ENCODE assay signal across 1 cellular context in the genomic region with DNA sequence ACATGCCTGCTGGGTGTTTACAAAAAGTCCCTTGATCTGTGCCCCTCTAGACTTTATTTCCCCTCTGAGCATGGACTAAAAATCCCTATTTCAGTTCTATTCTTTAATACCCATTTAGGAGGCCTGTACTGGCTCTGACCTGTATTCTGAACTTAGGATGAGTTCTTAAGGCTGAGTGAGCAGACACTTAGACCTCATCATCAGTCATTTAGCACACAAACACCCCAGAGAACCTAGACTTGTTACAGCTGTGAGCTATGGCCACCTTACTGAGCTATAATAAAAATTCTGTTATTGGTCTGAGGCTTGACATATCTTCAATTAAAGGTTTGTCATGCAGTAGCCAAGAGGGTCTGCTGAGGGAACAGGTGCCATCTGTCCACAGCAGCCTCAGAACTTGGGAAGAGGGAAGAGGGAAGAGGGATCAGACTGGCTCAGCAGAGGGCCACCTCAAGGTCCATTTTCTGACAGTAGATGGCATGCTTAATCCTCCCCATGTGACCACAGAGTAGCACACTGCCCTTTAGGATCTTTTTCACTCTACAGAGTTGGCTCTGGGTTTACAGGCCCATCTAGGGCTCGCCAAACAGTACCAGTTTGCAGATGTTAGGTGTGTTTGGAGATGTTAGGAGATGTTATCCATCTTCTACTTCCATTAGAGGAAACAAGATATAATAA.
TF ChIP-seq lines count a peak whose summit lies in the region.

No MANE protein-coding gene starts in this region.

TF ChIP-seq in K562, 482 proteins besides CTCF, POLR2A, EP300 and RAD21 (continued from another document):
- TF ChIP-seq CEBPZ (IDR thresholded peaks at IDR 0.05; ENCODE audit: borderline replicate concordance, low read depth, low read length) (no peak), ZNF586 (CRISPR knock-in tag; conservative IDR thresholded peaks at IDR 0.05) (no peak), FOSL1 (tag; conservative IDR thresholded peaks at IDR 0.05) (no peak), PCBP1 (IDR thresholded peaks at IDR 0.05; ENCODE audit: low read depth, low read length, poor library complexity, severe bottlenecking) (no peak), ELF1 (tag; IDR thresholded peaks at IDR 0.05) (no peak), RFX5 (IDR thresholded peaks at IDR 0.05; ENCODE audit: low read depth, low read length) (no peak), ZC3H4 (CRISPR knock-in tag; IDR thresholded peaks at IDR 0.05; ENCODE audit: borderline replicate concordance) (no peak), HMG20B (CRISPR knock-in tag; IDR thresholded peaks at IDR 0.05) (no peak), BCL6 (CRISPR knock-in tag; IDR thresholded peaks at IDR 0.05) (no peak), XRCC5 (IDR thresholded peaks at IDR 0.05; ENCODE audit: low read depth, low read length) (no peak), ZNF584 (CRISPR knock-in tag; IDR thresholded peaks at IDR 0.05; ENCODE audit: low read depth) (no peak)
- TF ChIP-seq, protein P1, sequence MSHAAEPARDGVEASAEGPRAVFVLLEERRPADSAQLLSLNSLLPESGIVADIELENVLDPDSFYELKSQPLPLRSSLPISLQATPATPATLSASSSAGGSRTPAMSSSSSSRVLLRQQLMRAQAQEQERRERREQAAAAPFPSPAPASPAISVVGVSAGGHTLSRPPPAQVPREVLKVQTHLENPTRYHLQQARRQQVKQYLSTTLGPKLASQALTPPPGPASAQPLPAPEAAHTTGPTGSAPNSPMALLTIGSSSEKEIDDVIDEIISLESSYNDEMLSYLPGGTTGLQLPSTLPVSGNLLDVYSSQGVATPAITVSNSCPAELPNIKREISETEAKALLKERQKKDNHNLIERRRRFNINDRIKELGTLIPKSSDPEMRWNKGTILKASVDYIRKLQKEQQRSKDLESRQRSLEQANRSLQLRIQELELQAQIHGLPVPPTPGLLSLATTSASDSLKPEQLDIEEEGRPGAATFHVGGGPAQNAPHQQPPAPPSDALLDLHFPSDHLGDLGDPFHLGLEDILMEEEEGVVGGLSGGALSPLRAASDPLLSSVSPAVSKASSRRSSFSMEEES (CRISPR knock-in tag; IDR thresholded peaks at IDR 0.05), result no peak
- TF ChIP-seq, protein P2, sequence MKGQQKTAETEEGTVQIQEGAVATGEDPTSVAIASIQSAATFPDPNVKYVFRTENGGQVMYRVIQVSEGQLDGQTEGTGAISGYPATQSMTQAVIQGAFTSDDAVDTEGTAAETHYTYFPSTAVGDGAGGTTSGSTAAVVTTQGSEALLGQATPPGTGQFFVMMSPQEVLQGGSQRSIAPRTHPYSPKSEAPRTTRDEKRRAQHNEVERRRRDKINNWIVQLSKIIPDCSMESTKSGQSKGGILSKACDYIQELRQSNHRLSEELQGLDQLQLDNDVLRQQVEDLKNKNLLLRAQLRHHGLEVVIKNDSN (CRISPR knock-in tag; IDR thresholded peaks at IDR 0.05), result no peak
- TF ChIP-seq, protein P3, sequence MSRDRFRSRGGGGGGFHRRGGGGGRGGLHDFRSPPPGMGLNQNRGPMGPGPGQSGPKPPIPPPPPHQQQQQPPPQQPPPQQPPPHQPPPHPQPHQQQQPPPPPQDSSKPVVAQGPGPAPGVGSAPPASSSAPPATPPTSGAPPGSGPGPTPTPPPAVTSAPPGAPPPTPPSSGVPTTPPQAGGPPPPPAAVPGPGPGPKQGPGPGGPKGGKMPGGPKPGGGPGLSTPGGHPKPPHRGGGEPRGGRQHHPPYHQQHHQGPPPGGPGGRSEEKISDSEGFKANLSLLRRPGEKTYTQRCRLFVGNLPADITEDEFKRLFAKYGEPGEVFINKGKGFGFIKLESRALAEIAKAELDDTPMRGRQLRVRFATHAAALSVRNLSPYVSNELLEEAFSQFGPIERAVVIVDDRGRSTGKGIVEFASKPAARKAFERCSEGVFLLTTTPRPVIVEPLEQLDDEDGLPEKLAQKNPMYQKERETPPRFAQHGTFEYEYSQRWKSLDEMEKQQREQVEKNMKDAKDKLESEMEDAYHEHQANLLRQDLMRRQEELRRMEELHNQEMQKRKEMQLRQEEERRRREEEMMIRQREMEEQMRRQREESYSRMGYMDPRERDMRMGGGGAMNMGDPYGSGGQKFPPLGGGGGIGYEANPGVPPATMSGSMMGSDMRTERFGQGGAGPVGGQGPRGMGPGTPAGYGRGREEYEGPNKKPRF (IDR thresholded peaks at IDR 0.05; ENCODE audit: low read depth, low read length), result no peak
- TF ChIP-seq, protein P4, sequence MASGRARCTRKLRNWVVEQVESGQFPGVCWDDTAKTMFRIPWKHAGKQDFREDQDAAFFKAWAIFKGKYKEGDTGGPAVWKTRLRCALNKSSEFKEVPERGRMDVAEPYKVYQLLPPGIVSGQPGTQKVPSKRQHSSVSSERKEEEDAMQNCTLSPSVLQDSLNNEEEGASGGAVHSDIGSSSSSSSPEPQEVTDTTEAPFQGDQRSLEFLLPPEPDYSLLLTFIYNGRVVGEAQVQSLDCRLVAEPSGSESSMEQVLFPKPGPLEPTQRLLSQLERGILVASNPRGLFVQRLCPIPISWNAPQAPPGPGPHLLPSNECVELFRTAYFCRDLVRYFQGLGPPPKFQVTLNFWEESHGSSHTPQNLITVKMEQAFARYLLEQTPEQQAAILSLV (tag; IDR thresholded peaks at IDR 0.05), result no peak
TF ChIP-seq in K562: peak in this region for 0.
